ENCODE assay signal across 9 cellular contexts in genomic region chr3:191646242-191646641, GRCh38.
"Had no signal": no experiment of that assay in that cellular context is flagged by ENCODE, and none has a peak within 500 bp of the region (broad histone marks: within the 10 kb centered on the region; RNA-seq: fewer than 3 reads in every experiment).

No MANE protein-coding gene starts in this region.

- H3K27me3 Mint-ChIP-seq: IgD-negative memory B cell had no signal

- H3K36me3 Mint-ChIP-seq: IgD-negative memory B cell had no signal

- FAIRE-seq: H54, HepG2 had no signal

- H3K27ac Mint-ChIP-seq: H9, HFFc6, IgD-negative memory B cell had no signal

- DNase-seq: GM23248, GOT3, H9, HCEC 1CT, HFFc6, KG1 had no signal

- H2AFZ ChIP-seq: GM23248 had no signal

- ATAC-seq: HepG2 had no signal

- H3K27ac ChIP-seq: GM23248 had no signal

- H3K9ac ChIP-seq: GM23248 had no signal

- H3K4me3 Mint-ChIP-seq: H9, HFFc6, IgD-negative memory B cell had no signal

- H3K4me3 ChIP-seq: GM23248 had no signal
